ENCODE assay signal across 1 cellular context in the genomic region with DNA sequence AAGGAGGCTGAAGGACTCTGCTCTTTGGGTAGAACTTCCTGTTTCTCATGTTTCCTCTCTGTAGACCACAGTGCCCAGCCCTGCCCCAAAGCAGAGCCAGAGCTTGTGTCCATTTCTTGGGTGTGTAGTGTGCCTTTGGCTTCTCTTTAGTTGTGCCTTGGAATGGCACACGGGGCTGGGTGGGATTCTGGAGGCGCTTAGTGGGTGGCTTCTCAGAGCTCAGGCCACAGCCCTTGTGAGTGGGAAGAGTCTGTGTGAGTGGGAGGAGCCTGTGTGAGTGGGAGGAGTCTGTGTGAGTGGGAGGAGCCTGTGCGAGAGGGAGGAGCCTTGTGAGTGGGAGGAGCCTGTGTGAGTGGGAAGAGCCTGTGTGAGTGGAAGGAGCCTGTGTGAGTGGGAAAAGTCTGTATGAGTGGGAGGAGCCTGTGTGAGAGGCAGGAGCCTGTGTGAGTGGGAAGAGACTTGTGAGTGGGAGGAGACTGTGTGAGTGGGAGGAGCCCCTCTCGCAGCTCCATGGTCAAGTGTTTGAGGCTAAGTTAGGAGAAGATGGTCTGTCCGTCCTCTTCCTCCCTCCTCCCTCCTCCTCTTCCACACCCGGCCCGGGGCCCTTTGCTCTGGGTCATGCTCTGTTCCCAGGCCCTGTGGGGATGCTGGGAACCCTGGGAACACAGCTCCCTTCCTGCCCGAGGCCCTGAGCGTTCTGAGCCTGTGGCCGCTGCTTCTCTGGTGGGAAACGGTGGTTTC.
TF ChIP-seq lines count a peak whose summit lies in the region.

No MANE protein-coding gene starts in this region.

TF ChIP-seq in K562, 482 proteins besides CTCF, POLR2A, EP300 and RAD21 (continued from another document):
- TF ChIP-seq, protein P1, sequence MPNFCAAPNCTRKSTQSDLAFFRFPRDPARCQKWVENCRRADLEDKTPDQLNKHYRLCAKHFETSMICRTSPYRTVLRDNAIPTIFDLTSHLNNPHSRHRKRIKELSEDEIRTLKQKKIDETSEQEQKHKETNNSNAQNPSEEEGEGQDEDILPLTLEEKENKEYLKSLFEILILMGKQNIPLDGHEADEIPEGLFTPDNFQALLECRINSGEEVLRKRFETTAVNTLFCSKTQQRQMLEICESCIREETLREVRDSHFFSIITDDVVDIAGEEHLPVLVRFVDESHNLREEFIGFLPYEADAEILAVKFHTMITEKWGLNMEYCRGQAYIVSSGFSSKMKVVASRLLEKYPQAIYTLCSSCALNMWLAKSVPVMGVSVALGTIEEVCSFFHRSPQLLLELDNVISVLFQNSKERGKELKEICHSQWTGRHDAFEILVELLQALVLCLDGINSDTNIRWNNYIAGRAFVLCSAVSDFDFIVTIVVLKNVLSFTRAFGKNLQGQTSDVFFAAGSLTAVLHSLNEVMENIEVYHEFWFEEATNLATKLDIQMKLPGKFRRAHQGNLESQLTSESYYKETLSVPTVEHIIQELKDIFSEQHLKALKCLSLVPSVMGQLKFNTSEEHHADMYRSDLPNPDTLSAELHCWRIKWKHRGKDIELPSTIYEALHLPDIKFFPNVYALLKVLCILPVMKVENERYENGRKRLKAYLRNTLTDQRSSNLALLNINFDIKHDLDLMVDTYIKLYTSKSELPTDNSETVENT (CRISPR knock-in tag; IDR thresholded peaks at IDR 0.05): no peak
- TF ChIP-seq CBX5 (IDR thresholded peaks at IDR 0.05; ENCODE audit: borderline replicate concordance, low read depth): 0 out of 2 replicates have a peak, but pooled peaks have one; percentile 17
- TF ChIP-seq, protein P2, sequence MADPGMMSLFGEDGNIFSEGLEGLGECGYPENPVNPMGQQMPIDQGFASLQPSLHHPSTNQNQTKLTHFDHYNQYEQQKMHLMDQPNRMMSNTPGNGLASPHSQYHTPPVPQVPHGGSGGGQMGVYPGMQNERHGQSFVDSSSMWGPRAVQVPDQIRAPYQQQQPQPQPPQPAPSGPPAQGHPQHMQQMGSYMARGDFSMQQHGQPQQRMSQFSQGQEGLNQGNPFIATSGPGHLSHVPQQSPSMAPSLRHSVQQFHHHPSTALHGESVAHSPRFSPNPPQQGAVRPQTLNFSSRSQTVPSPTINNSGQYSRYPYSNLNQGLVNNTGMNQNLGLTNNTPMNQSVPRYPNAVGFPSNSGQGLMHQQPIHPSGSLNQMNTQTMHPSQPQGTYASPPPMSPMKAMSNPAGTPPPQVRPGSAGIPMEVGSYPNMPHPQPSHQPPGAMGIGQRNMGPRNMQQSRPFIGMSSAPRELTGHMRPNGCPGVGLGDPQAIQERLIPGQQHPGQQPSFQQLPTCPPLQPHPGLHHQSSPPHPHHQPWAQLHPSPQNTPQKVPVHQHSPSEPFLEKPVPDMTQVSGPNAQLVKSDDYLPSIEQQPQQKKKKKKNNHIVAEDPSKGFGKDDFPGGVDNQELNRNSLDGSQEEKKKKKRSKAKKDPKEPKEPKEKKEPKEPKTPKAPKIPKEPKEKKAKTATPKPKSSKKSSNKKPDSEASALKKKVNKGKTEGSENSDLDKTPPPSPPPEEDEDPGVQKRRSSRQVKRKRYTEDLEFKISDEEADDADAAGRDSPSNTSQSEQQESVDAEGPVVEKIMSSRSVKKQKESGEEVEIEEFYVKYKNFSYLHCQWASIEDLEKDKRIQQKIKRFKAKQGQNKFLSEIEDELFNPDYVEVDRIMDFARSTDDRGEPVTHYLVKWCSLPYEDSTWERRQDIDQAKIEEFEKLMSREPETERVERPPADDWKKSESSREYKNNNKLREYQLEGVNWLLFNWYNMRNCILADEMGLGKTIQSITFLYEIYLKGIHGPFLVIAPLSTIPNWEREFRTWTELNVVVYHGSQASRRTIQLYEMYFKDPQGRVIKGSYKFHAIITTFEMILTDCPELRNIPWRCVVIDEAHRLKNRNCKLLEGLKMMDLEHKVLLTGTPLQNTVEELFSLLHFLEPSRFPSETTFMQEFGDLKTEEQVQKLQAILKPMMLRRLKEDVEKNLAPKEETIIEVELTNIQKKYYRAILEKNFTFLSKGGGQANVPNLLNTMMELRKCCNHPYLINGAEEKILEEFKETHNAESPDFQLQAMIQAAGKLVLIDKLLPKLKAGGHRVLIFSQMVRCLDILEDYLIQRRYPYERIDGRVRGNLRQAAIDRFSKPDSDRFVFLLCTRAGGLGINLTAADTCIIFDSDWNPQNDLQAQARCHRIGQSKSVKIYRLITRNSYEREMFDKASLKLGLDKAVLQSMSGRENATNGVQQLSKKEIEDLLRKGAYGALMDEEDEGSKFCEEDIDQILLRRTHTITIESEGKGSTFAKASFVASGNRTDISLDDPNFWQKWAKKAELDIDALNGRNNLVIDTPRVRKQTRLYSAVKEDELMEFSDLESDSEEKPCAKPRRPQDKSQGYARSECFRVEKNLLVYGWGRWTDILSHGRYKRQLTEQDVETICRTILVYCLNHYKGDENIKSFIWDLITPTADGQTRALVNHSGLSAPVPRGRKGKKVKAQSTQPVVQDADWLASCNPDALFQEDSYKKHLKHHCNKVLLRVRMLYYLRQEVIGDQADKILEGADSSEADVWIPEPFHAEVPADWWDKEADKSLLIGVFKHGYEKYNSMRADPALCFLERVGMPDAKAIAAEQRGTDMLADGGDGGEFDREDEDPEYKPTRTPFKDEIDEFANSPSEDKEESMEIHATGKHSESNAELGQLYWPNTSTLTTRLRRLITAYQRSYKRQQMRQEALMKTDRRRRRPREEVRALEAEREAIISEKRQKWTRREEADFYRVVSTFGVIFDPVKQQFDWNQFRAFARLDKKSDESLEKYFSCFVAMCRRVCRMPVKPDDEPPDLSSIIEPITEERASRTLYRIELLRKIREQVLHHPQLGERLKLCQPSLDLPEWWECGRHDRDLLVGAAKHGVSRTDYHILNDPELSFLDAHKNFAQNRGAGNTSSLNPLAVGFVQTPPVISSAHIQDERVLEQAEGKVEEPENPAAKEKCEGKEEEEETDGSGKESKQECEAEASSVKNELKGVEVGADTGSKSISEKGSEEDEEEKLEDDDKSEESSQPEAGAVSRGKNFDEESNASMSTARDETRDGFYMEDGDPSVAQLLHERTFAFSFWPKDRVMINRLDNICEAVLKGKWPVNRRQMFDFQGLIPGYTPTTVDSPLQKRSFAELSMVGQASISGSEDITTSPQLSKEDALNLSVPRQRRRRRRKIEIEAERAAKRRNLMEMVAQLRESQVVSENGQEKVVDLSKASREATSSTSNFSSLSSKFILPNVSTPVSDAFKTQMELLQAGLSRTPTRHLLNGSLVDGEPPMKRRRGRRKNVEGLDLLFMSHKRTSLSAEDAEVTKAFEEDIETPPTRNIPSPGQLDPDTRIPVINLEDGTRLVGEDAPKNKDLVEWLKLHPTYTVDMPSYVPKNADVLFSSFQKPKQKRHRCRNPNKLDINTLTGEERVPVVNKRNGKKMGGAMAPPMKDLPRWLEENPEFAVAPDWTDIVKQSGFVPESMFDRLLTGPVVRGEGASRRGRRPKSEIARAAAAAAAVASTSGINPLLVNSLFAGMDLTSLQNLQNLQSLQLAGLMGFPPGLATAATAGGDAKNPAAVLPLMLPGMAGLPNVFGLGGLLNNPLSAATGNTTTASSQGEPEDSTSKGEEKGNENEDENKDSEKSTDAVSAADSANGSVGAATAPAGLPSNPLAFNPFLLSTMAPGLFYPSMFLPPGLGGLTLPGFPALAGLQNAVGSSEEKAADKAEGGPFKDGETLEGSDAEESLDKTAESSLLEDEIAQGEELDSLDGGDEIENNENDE (IDR thresholded peaks at IDR 0.05; ENCODE audit: low read depth, low read length): no peak
- TF ChIP-seq SMAD3 (CRISPR knock-in tag; conservative IDR thresholded peaks at IDR 0.05): no peak
- TF ChIP-seq ZNF263 (CRISPR knock-in tag; IDR thresholded peaks at IDR 0.05; ENCODE audit: borderline replicate concordance): peak; percentile 52; the same call in 1 of the 2 replicates
- no peak for TF ChIP-seq ZNF184 (CRISPR knock-in tag; IDR thresholded peaks at IDR 0.05)
